In genomic region chrX:123504630-123505270, GRCh38 we compare ENCODE assay signal across 17 cellular contexts.
"Had no signal": no experiment of that assay in that cellular context is flagged by ENCODE, and none has a peak within 500 bp of the region (broad histone marks: within the 10 kb centered on the region; RNA-seq: fewer than 3 reads in every experiment).

No MANE protein-coding gene starts in this region.

- H3K27ac ChIP-seq: dorsolateral prefrontal cortex, gastroesophageal sphincter, neutrophil, psoas muscle, right lobe of liver, tibial nerve had no signal

- H3K9me3 ChIP-seq: gastroesophageal sphincter, neutrophil, right lobe of liver, tibial nerve had no signal

- H3K4me1 Mint-ChIP-seq: naive thymus-derived CD4-positive, alpha-beta T cell; stimulated activated memory B cell treated with anti-CD40 and anti-IgM and Interleukin-4, amounts not matched to agents 10 μg/mL and 1 μg/mL and 100 μg/mL, for 72 hours had no signal

- H3K36me3 Mint-ChIP-seq: stimulated activated memory B cell treated with anti-CD40 and anti-IgM and Interleukin-4, amounts not matched to agents 10 μg/mL and 1 μg/mL and 100 μg/mL, for 72 hours had no signal

- H3K27ac Mint-ChIP-seq: naive thymus-derived CD4-positive, alpha-beta T cell; stimulated activated memory B cell treated with anti-CD40 and anti-IgM and Interleukin-4, amounts not matched to agents 10 μg/mL and 1 μg/mL and 100 μg/mL, for 72 hours; stimulated activated naive CD8-positive, alpha-beta T cell treated with anti-CD3 and anti-CD28 coated beads, Interleukin-15, Interleukin-2, amounts not matched to agents 100 ng/mL and 50 ng/mL, for 24 hours had no signal

- H3K4me3 ChIP-seq: dorsolateral prefrontal cortex, gastroesophageal sphincter, psoas muscle, right lobe of liver, tibial nerve had no signal

- ATAC-seq: esophagus mucosa; gastroesophageal sphincter; naive thymus-derived CD4-positive, alpha-beta T cell; psoas muscle; right lobe of liver; stimulated activated memory B cell treated with anti-CD40 and anti-IgM and Interleukin-4, amounts not matched to agents 10 μg/mL and 1 μg/mL and 100 μg/mL, for 72 hours had no signal

- H3K4me3 Mint-ChIP-seq: naive thymus-derived CD4-positive, alpha-beta T cell; stimulated activated memory B cell treated with anti-CD40 and anti-IgM and Interleukin-4, amounts not matched to agents 10 μg/mL and 1 μg/mL and 100 μg/mL, for 72 hours; stimulated activated naive CD8-positive, alpha-beta T cell treated with anti-CD3 and anti-CD28 coated beads, Interleukin-15, Interleukin-2, amounts not matched to agents 100 ng/mL and 50 ng/mL, for 24 hours had no signal

- H3K36me3 ChIP-seq: gastroesophageal sphincter, neutrophil, right lobe of liver, tibial nerve had no signal

- H3K4me1 ChIP-seq: gastroesophageal sphincter, psoas muscle, right lobe of liver, tibial nerve had no signal

- H3K27me3 ChIP-seq: gastroesophageal sphincter, neutrophil, right lobe of liver, tibial nerve had no signal

- DNase-seq: cortex of kidney; dorsolateral prefrontal cortex; effector CD8-positive, alpha-beta T cell; foreskin fibroblast; glutamatergic neuron; naive thymus-derived CD4-positive, alpha-beta T cell; psoas muscle; retina; right lobe of liver; stimulated activated CD4-positive, alpha-beta T cell treated with anti-CD3 and anti-CD28 coated beads, Interleukin-1b, Interleukin-23, amount 100 ng/mL, for 48 hours; stimulated activated CD4-positive, alpha-beta T cell treated with anti-CD3 and anti-CD28 coated beads, Interleukin-4, amount 100 ng/mL, for 24 hours had no signal

- H3K27me3 Mint-ChIP-seq: stimulated activated memory B cell treated with anti-CD40 and anti-IgM and Interleukin-4, amounts not matched to agents 10 μg/mL and 1 μg/mL and 100 μg/mL, for 72 hours; stimulated activated naive CD8-positive, alpha-beta T cell treated with anti-CD3 and anti-CD28 coated beads, Interleukin-15, Interleukin-2, amounts not matched to agents 100 ng/mL and 50 ng/mL, for 24 hours had no signal
